ENCODE assay signal across 8 cellular contexts in genomic region chr6:108966855-108967755, GRCh38.
DNase-seq lines count a peak whose midpoint lies in the region; ATAC-seq and TF ChIP-seq lines count a peak whose summit lies in the region.

No MANE protein-coding gene starts in this region.

- peak overlapping the region; percentile 7 for H3K9ac ChIP-seq in smooth muscle cell (ENCODE audit: low read depth)

- H3K36me3 Mint-ChIP-seq in activated naive CD4-positive, alpha-beta T cell treated with anti-CD3 and anti-CD28 coated beads, Interleukin-2, amount 50 U/mL, for 72 hours, result no peaks in the 10 kb centered on the region

- H3K9me3 ChIP-seq in cardiac muscle cell (ENCODE audit: low read depth), result no peaks in the 10 kb centered on the region
- no peaks in the 10 kb centered on the region for H3K9me3 ChIP-seq in smooth muscle cell (replicated peaks; ENCODE audit: low read depth)

- H3K9me3 Mint-ChIP-seq in activated naive CD4-positive, alpha-beta T cell treated with anti-CD3 and anti-CD28 coated beads, Interleukin-2, amount 50 U/mL, for 72 hours, result no peaks in the 10 kb centered on the region

- 50% methylated on average over 12 of the region's 12 CpGs for WGBS in smooth muscle cell (ENCODE audit: low lambda C conversion rate)

- no peak overlapping the region for H3K27ac Mint-ChIP-seq in activated naive CD4-positive, alpha-beta T cell treated with anti-CD3 and anti-CD28 coated beads, Interleukin-2, amount 50 U/mL, for 72 hours

- ATAC-seq in activated naive CD4-positive, alpha-beta T cell treated with anti-CD3 and anti-CD28 coated beads, Interleukin-2, amount 50 U/mL, for 72 hours, result peak; percentile 54 to 98
- ATAC-seq in HG02840 (IDR thresholded peaks at IDR 0.05; ENCODE audit: low FRiP score, unreplicated experiment), result no peak

- H2AFZ ChIP-seq in smooth muscle cell (ENCODE audit: low read depth), result no peak overlapping the region

- H3K4me3 ChIP-seq in cardiac muscle cell, result no peak overlapping the region
- H3K4me3 ChIP-seq in smooth muscle cell, result no peak overlapping the region

- H3K27ac ChIP-seq in cardiac muscle cell (no peak overlapping the region), smooth muscle cell (ENCODE audit: low read depth) (peak overlapping the region; percentile 29)

- H3K4me2 ChIP-seq in smooth muscle cell, result peak overlapping the region; percentile 9

- DNase-seq in activated naive CD4-positive, alpha-beta T cell treated with anti-CD3 and anti-CD28 coated beads, Interleukin-2, amount 50 U/mL, for 72 hours (ENCODE audit: low spot score in 2 of 2), result no peak
- no peak for DNase-seq in activated naive CD4-positive, alpha-beta T cell treated with anti-CD3 and anti-CD28 coated beads, Interleukin-2, amount 50 U/mL, for 16 hours
- DNase-seq in UCSD-AML1 (lab: John Stamatoyannopoulos, UW; ENCODE audit: unreplicated experiment) (peak; percentile 74), cardiac muscle cell (ENCODE audit: low read depth in 1 of 2, low spot score in 1 of 2) (peak; percentile 64 to 73), smooth muscle cell (lab: John Stamatoyannopoulos, UW; ENCODE audit: unreplicated experiment) (no peak), superior temporal gyrus (ENCODE audit: extremely low spot score) (no peak), GM13976 (ENCODE audit: low spot score) (no peak)

- in situ Hi-C loops in GM13976 (cut with MboI; ENCODE audit: low sequenced_read_pairs, unreplicated experiment), result no loop called here

- H3K79me2 ChIP-seq in smooth muscle cell (ENCODE audit: low read depth), result no peaks in the 10 kb centered on the region

- no peaks in the 10 kb centered on the region for H4K20me1 ChIP-seq in smooth muscle cell (ENCODE audit: low read depth)

- no peaks in the 10 kb centered on the region for H3K27me3 ChIP-seq in cardiac muscle cell
- H3K27me3 ChIP-seq in smooth muscle cell (ENCODE audit: low read depth), result no peaks in the 10 kb centered on the region

- TF ChIP-seq CTCF in cardiac muscle cell (IDR thresholded peaks at IDR 0.05; ENCODE audit: low read depth, low read length), result no peak
- TF ChIP-seq CTCF in smooth muscle cell (IDR thresholded peaks at IDR 0.05; ENCODE audit: borderline replicate concordance, insufficient read depth, poor library complexity, severe bottlenecking), result no peak
- TF ChIP-seq CTCF in GM13976 (IDR thresholded peaks at IDR 0.05; ENCODE audit: borderline replicate concordance, control extremely low read depth, extremely low read depth, insufficient read depth, missing control alignments), result no peak

- H3K4me1 ChIP-seq in cardiac muscle cell (ENCODE audit: low read depth), result peaks cover 16% of the 10 kb centered on the region
- H3K4me1 ChIP-seq in smooth muscle cell (ENCODE audit: low read depth), result peaks cover 11% of the 10 kb centered on the region

- H3F3A ChIP-seq in smooth muscle cell (ENCODE audit: low read depth), result no peaks in the 10 kb centered on the region

- no peaks in the 10 kb centered on the region for H3K36me3 ChIP-seq in cardiac muscle cell
- H3K36me3 ChIP-seq in smooth muscle cell (ENCODE audit: low read depth), result no peaks in the 10 kb centered on the region

Comparison
In these comparisons a context has a peak if more than half of its experiments do, and no peak if none do; other contexts are left out.
1. DNase-seq: peak in UCSD-AML1 (single experiment) and cardiac muscle cell (2 of 2); none in activated naive CD4-positive, alpha-beta T cell treated with anti-CD3 and anti-CD28 coated beads, Interleukin-2, amount 50 U/mL, for 72 hours (0 of 2), activated naive CD4-positive, alpha-beta T cell treated with anti-CD3 and anti-CD28 coated beads, Interleukin-2, amount 50 U/mL, for 16 hours (single experiment), smooth muscle cell (single experiment), superior temporal gyrus (single experiment) and GM13976 (single experiment).